20 cellular contexts compared by ENCODE assay signal in genomic region chr4:8737601-8738279, GRCh38.
"Had no signal": no experiment of that assay in that cellular context is flagged by ENCODE, and none has a peak within 500 bp of the region (broad histone marks: within the 10 kb centered on the region; RNA-seq: fewer than 3 reads in every experiment).

No MANE protein-coding gene starts in this region.

- H3K9ac ChIP-seq: parathyroid adenoma had no signal

- H3K79me2 ChIP-seq: parathyroid adenoma had no signal

- H3K4me1 ChIP-seq: body of pancreas, left lung, parathyroid adenoma, uterus had no signal

- H3K36me3 ChIP-seq: left lung, neutrophil, uterus had no signal

- FAIRE-seq: colon, kidney, TTC549 had no signal

- H3K27ac ChIP-seq: body of pancreas, left lung, neutrophil, parathyroid adenoma, uterus had no signal

- H3K4me3 ChIP-seq: body of pancreas, left lung, uterus had no signal

- DNase-seq: activated CD4-positive, alpha-beta T cell treated with anti-CD3 and anti-CD28 coated beads for 48 hours; activated naive CD4-positive, alpha-beta T cell treated with anti-CD3 and anti-CD28 coated beads for 36 hours; central memory CD4-positive, alpha-beta T cell; foreskin melanocyte; glutamatergic neuron; hypothalamus; kidney; left lung; mesenchymal stem cell; natural killer cell; stimulated activated CD4-positive, alpha-beta T cell treated with anti-CD3 and anti-CD28 coated beads, Interleukin-12 subunit alpha, Interleukin-12 subunit beta, amount 100 ng/mL, for 4 hours; stimulated activated CD4-positive, alpha-beta T cell treated with anti-CD3 and anti-CD28 coated beads, Interleukin-1b, Interleukin-23, amount 100 ng/mL, for 48 hours; stimulated activated CD8-positive, alpha-beta memory T cell treated with anti-CD3 and anti-CD28 coated beads, Interleukin-4, amount 100 ng/mL, for 48 hours; stimulated activated naive CD4-positive, alpha-beta T cell; uterus had no signal

- H3K27me3 ChIP-seq: body of pancreas, neutrophil, uterus had no signal
